In genomic region chr22:30265851-30266444, GRCh38 we compare ENCODE assay signal across 8 cellular contexts. TPM values are rescaled to one million over a fixed set of nuclear protein-coding genes. Genes with fewer than 3 reads are reported as not detected.
DNase-seq lines count a peak whose midpoint lies in the region; ATAC-seq and TF ChIP-seq lines count a peak whose summit lies in the region.

No MANE protein-coding gene starts in this region.

- H3K27ac Mint-ChIP-seq in activated CD8-positive, alpha-beta memory T cell treated with anti-CD3 and anti-CD28 coated beads, Interleukin-2, amount 10 ng/mL, durations not matched to agents 7 days and 5 days = peak overlapping the region; percentile 97

- intact Hi-C loops in left cardiac atrium (cut with DNase I) = loop anchor here in 1 of 2 donors (10.0 kb wide), 1 partner anchor 219 kb away; no protein-coding TSS in a partner anchor

- H3K9ac ChIP-seq in BLaER1 (peak overlapping the region; percentile 82), KMS-11 (peak overlapping the region; percentile 100)

- TF ChIP-seq CTCF in GM20000 (IDR thresholded peaks at IDR 0.05; ENCODE audit: extremely low read depth, missing control alignments) = no peak
- TF ChIP-seq CTCF in KMS-11 (conservative IDR thresholded peaks at IDR 0.05; ENCODE audit: low read depth, low read length) = no peak

- no peaks in the 10 kb centered on the region for H3K27me3 Mint-ChIP-seq in activated CD8-positive, alpha-beta memory T cell treated with anti-CD3 and anti-CD28 coated beads, Interleukin-2, amount 10 ng/mL, durations not matched to agents 7 days and 5 days

- H3K79me2 ChIP-seq in KMS-11 (ENCODE audit: insufficient read depth, low read depth) = peaks cover 7% of the 10 kb centered on the region; the same call in 1 of the 2 replicates

- no peaks in the 10 kb centered on the region for H4K20me1 ChIP-seq in BLaER1
- no peaks in the 10 kb centered on the region for H4K20me1 ChIP-seq in KMS-11 (ENCODE audit: insufficient read depth)

- H2AFZ ChIP-seq in KMS-11 (ENCODE audit: low read depth) = peak overlapping the region; percentile 50; the same call in 1 of the 2 replicates

- no peaks in the 10 kb centered on the region for H3K36me3 ChIP-seq in BLaER1
- H3K36me3 ChIP-seq in KMS-11 (ENCODE audit: insufficient read depth) = no peaks in the 10 kb centered on the region

- peak overlapping the region; percentile 72 for H3K4me3 ChIP-seq in BLaER1
- no peak overlapping the region for H3K4me3 ChIP-seq in KMS-11 (IDR thresholded peaks at IDR 0.05; ENCODE audit: insufficient read depth, low read depth, low read length)

- CTCF ChIA-PET in activated CD8-positive, alpha-beta memory T cell treated with anti-CD3 and anti-CD28 coated beads, Interleukin-2, amount 10 ng/mL, durations not matched to agents 7 days and 5 days (lab: Charles Lee) = interaction anchor here (1.2 to 3.7 kb wide), 7 partner anchors 10 to 164 kb away, joined by 3 to 41 read pairs (median 4); no protein-coding TSS in a partner anchor

- H3K27ac ChIP-seq in BLaER1 (peak overlapping the region; percentile 92), KMS-11 (peak overlapping the region; percentile 99)

- H3K4me3 Mint-ChIP-seq in activated CD8-positive, alpha-beta memory T cell treated with anti-CD3 and anti-CD28 coated beads, Interleukin-2, amount 10 ng/mL, durations not matched to agents 7 days and 5 days = peak overlapping the region; percentile 98

- H3K9me3 Mint-ChIP-seq in activated CD8-positive, alpha-beta memory T cell treated with anti-CD3 and anti-CD28 coated beads, Interleukin-2, amount 10 ng/mL, durations not matched to agents 7 days and 5 days (ENCODE audit: low read depth) = no peaks in the 10 kb centered on the region

- no peaks in the 10 kb centered on the region for H3K9me3 ChIP-seq in BLaER1

- peaks cover 78% of the 10 kb centered on the region for H3K4me1 ChIP-seq in BLaER1
- peaks cover 29% of the 10 kb centered on the region for H3K4me1 ChIP-seq in KMS-11 (ENCODE audit: low read depth, poor library complexity, severe bottlenecking)

- peak; percentile 67 for ATAC-seq in activated CD8-positive, alpha-beta memory T cell treated with anti-CD3 and anti-CD28 coated beads, Interleukin-2, amount 10 ng/mL, durations not matched to agents 7 days and 5 days
- peak; percentile 43 to 60 for ATAC-seq in left cardiac atrium

- H3K27me3 ChIP-seq in BLaER1 (no peaks in the 10 kb centered on the region), KMS-11 (ENCODE audit: insufficient read depth, low read depth) (no peaks in the 10 kb centered on the region)

- peaks cover 60% of the 10 kb centered on the region for H3K36me3 Mint-ChIP-seq in activated CD8-positive, alpha-beta memory T cell treated with anti-CD3 and anti-CD28 coated beads, Interleukin-2, amount 10 ng/mL, durations not matched to agents 7 days and 5 days

- H3K4me2 ChIP-seq in BLaER1 = peak overlapping the region; percentile 94
- H3K4me2 ChIP-seq in KMS-11 = peak overlapping the region; percentile 92

- H3K4me1 Mint-ChIP-seq in activated CD8-positive, alpha-beta memory T cell treated with anti-CD3 and anti-CD28 coated beads, Interleukin-2, amount 10 ng/mL, durations not matched to agents 7 days and 5 days = peaks cover 64% of the 10 kb centered on the region

- DNase-seq in GM20000 (ENCODE audit: low spot score) (peak; percentile 87), left cardiac atrium (peak; percentile 59), superior temporal gyrus (ENCODE audit: extremely low spot score) (no peak), NCI-H345 treated with DMSO at 0.1 percent for 48 hours (lab: John Stamatoyannopoulos, UW; ENCODE audit: unreplicated experiment) (no peak)
- DNase-seq in activated CD8-positive, alpha-beta memory T cell treated with anti-CD3 and anti-CD28 coated beads, Interleukin-2, amount 10 ng/mL, durations not matched to agents 7 days and 5 days = peak; percentile 93
- DNase-seq in stimulated activated CD8-positive, alpha-beta memory T cell treated with anti-CD3 and anti-CD28 coated beads, Interleukin-12 subunit alpha, Interleukin-12 subunit beta, amount 100 ng/mL, for 24 hours (ENCODE audit: extremely low read depth) = peak; percentile 71

RNA-seq across cellular contexts. Expression of gene OSM, which starts 0.7 kb away (rescaled TPM):
- total RNA-seq in activated CD8-positive, alpha-beta memory T cell treated with anti-CD3 and anti-CD28 coated beads, Interleukin-2, amount 10 ng/mL, durations not matched to agents 7 days and 5 days = 100 to 1,000 TPM; 122 to 141 TPM
- total RNA-seq in left cardiac atrium = 1 to 10 TPM in 1 of 2 donors, under 1 TPM in 1; 0.56 to 1.4 TPM

RNA-seq across cellular contexts. Expression of gene LIF, which starts 19.4 kb away (rescaled TPM):
- 100 to 1,000 TPM; 107 to 304 TPM for total RNA-seq in activated CD8-positive, alpha-beta memory T cell treated with anti-CD3 and anti-CD28 coated beads, Interleukin-2, amount 10 ng/mL, durations not matched to agents 7 days and 5 days
- 1 to 10 TPM in 1 of 2 donors, under 1 TPM in 1; 0.94 to 7.0 TPM for total RNA-seq in left cardiac atrium

RNA-seq across cellular contexts. Expression of gene CASTOR1, which starts 23.4 kb away (rescaled TPM):
- 10 to 100 TPM in 1 of 2 experiments, 1 to 10 TPM in 1; 8.7 to 10.2 TPM for total RNA-seq in activated CD8-positive, alpha-beta memory T cell treated with anti-CD3 and anti-CD28 coated beads, Interleukin-2, amount 10 ng/mL, durations not matched to agents 7 days and 5 days
- total RNA-seq in left cardiac atrium = 1 to 10 TPM; 7.4 to 9.4 TPM

Comparison
In these comparisons a context has a peak if more than half of its experiments do, and no peak if none do; other contexts are left out.
1. DNase-seq: peak in GM20000 (single experiment), activated CD8-positive, alpha-beta memory T cell treated with anti-CD3 and anti-CD28 coated beads, Interleukin-2, amount 10 ng/mL, durations not matched to agents 7 days and 5 days (single experiment), left cardiac atrium (single experiment) and stimulated activated CD8-positive, alpha-beta memory T cell treated with anti-CD3 and anti-CD28 coated beads, Interleukin-12 subunit alpha, Interleukin-12 subunit beta, amount 100 ng/mL, for 24 hours (single experiment); none in superior temporal gyrus (single experiment) and NCI-H345 treated with DMSO at 0.1 percent for 48 hours (single experiment).
2. RNA of gene OSM, which starts 0.7 kb away (total RNA-seq): 122 to 141 TPM in activated CD8-positive, alpha-beta memory T cell treated with anti-CD3 and anti-CD28 coated beads, Interleukin-2, amount 10 ng/mL, durations not matched to agents 7 days and 5 days; 0.56 to 1.4 TPM in left cardiac atrium; every median in the first group is over 10 times any median in the second.
3. RNA of gene LIF, which starts 19.4 kb away (total RNA-seq): 107 to 304 TPM in activated CD8-positive, alpha-beta memory T cell treated with anti-CD3 and anti-CD28 coated beads, Interleukin-2, amount 10 ng/mL, durations not matched to agents 7 days and 5 days; 0.94 to 7.0 TPM in left cardiac atrium; every median in the first group is over 10 times any median in the second.